In the genomic region with DNA sequence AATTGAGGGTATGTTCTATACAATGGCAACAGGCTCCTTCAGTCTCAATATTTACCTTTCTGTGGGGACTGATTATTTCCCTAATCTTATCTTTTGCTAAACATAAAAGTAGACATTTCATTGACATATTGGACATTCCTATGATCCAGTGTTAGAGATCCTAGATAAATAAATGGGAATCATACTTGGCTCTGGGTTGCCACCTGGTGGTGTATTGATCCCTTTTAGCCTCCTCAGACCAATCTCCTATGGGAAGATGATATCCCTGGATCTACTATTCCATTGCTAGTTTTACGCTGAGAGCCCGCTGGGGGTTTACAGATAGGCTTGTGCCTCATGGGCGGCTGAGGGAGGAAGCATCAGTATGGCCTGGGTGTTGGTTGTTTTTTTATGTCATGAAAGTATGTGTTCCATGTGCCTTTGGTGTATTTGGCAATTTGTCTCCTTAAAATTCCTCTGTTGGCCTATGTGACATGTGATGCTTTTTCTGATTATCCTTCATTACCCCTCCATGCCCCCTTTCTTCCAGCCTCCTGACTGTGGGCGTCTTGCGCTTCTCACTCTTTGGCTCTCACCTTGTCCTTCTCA, we compare ENCODE assay signal across 8 cellular contexts. TPM values are rescaled to one million over a fixed set of nuclear protein-coding genes. Genes with fewer than 3 reads are reported as not detected.
DNase-seq lines count a peak whose midpoint lies in the region; ATAC-seq and TF ChIP-seq lines count a peak whose summit lies in the region.

No MANE protein-coding gene starts in this region.

- no peak for ATAC-seq in HG03045 (IDR thresholded peaks at IDR 0.05; ENCODE audit: unreplicated experiment)
- ATAC-seq in HG02840 (IDR thresholded peaks at IDR 0.05; ENCODE audit: low FRiP score, unreplicated experiment) = no peak

- peaks cover 8% of the 10 kb centered on the region for H3K27me3 Mint-ChIP-seq in mesothelial cell of epicardium (ENCODE audit: low read depth)

- peaks cover 8% of the 10 kb centered on the region for H3K9me3 Mint-ChIP-seq in mesothelial cell of epicardium

- H3K4me3 Mint-ChIP-seq in mesothelial cell of epicardium = no peak overlapping the region

- H3K4me1 Mint-ChIP-seq in mesothelial cell of epicardium = peaks cover 4% of the 10 kb centered on the region

- TF ChIP-seq CTCF in choroid plexus epithelial cell (conservative IDR thresholded peaks at IDR 0.05; ENCODE audit: low read depth, low read length) (peak; percentile 80), mesothelial cell of epicardium (IDR thresholded peaks at IDR 0.05; ENCODE audit: unreplicated experiment) (peak; percentile 50)

- H3K4me3 ChIP-seq in choroid plexus epithelial cell (ENCODE audit: low read depth, low read length) = no peak overlapping the region

- DNase-seq in DMS53 (lab: John Stamatoyannopoulos, UW) (peak; percentile 70), LoVo (ENCODE audit: low spot score) (peak; percentile 19), choroid plexus epithelial cell (ENCODE audit: low read depth) (peak; percentile 77), mesothelial cell of epicardium (ENCODE audit: low spot score in 2 of 2, unreplicated experiment in 2 of 2) (no peak), DMS153 (lab: John Stamatoyannopoulos, UW) (no peak), ecto neural progenitor cell (ENCODE audit: low spot score) (no peak)

- H3K27ac Mint-ChIP-seq in mesothelial cell of epicardium = no peak overlapping the region

- peaks cover 1% of the 10 kb centered on the region for H3K36me3 Mint-ChIP-seq in mesothelial cell of epicardium

RNA-seq across cellular contexts. Expression of a gene that starts 18.8 kb away (rescaled TPM):
- 24.0 to 27.2 TPM (median 25.2 TPM) in 3 replicates for total RNA-seq in mesothelial cell of epicardium

Comparison
In these comparisons a context has a peak if more than half of its experiments do, and no peak if none do; other contexts are left out.
1. DNase-seq: peak in DMS53 (single experiment), LoVo (single experiment) and choroid plexus epithelial cell (single experiment); none in mesothelial cell of epicardium (0 of 2), DMS153 (single experiment) and ecto neural progenitor cell (single experiment).